Comparison of ENCODE assay signal across 9 cellular contexts in the genomic region with DNA sequence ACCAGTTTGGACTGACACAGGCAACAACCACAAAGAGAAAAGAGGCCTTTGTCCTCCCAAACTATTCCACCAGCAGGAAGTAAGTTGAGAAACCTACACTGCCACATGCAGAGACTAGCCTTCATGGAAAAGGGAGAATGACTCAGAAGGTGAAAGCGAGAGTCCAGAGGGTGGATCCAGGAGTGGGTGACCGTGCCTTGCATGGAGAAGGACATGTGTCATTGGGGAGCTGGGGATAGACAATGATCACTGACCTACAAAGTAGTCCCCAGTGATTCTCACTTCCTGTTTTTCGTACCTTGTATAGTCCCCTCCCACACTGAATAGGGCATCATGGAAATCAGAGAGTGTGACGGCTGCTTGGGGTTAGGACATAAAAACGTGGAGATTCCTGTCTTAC.
A peak's percentile ranks its signal among the peaks of the same experiment; 100 is the strongest.
DNase-seq lines count a peak whose midpoint lies in the region; ATAC-seq and TF ChIP-seq lines count a peak whose summit lies in the region.
"Had no signal": no experiment of that assay in that cellular context is flagged by ENCODE, and none has a peak within 500 bp of the region (broad histone marks: within the 10 kb centered on the region; RNA-seq: fewer than 3 reads in every experiment).

No MANE protein-coding gene starts in this region.

- H3K36me3 Mint-ChIP-seq in activated naive CD4-positive, alpha-beta T cell treated with anti-CD3 and anti-CD28 coated beads, Interleukin-2, amount 50 U/mL, for 72 hours = peaks cover 0 to 7% of the 10 kb centered on the region in 2 donors

- H3K9me3 Mint-ChIP-seq in activated naive CD4-positive, alpha-beta T cell treated with anti-CD3 and anti-CD28 coated beads, Interleukin-2, amount 50 U/mL, for 72 hours = peaks cover 0 to 7% of the 10 kb centered on the region in 2 donors
- H3K9me3 Mint-ChIP-seq: T-helper 1 cell treated with Interleukin-12 subunit alpha and Interleukin-12 subunit beta and Interleukin-4 antibody, amounts not matched to agents 30 μg/mL and 1 μg/mL, for 36 hours had no signal

- peaks cover 45% of the 10 kb centered on the region for H3K27me3 ChIP-seq in WERI-Rb-1 (ENCODE audit: insufficient read depth, low read depth, severe bottlenecking)

- H3K27ac ChIP-seq in RWPE1 (peak overlapping the region; percentile 8; the same call in 1 of the 2 replicates), WERI-Rb-1 (no peak overlapping the region)

- H3K36me3 ChIP-seq in WERI-Rb-1 = no peaks in the 10 kb centered on the region

- no peak overlapping the region for H3K4me3 ChIP-seq in WERI-Rb-1 (ENCODE audit: low read depth, low read length)

- TF ChIP-seq CTCF in RWPE1 (conservative IDR thresholded peaks at IDR 0.05; ENCODE audit: low read depth) (no peak), WERI-Rb-1 (IDR thresholded peaks at IDR 0.05; ENCODE audit: low read depth, low read length) (no peak)

- H3K9me3 ChIP-seq in WERI-Rb-1 (ENCODE audit: severe bottlenecking) = no peaks in the 10 kb centered on the region

- H3K27ac Mint-ChIP-seq in activated naive CD4-positive, alpha-beta T cell treated with anti-CD3 and anti-CD28 coated beads, Interleukin-2, amount 50 U/mL, for 72 hours = peak overlapping the region in 1 of 2 donors; percentile 23
- H3K27ac Mint-ChIP-seq: T-helper 1 cell treated with Interleukin-12 subunit alpha and Interleukin-12 subunit beta and Interleukin-4 antibody, amounts not matched to agents 30 μg/mL and 1 μg/mL, for 36 hours had no signal

- ATAC-seq in activated naive CD4-positive, alpha-beta T cell treated with anti-CD3 and anti-CD28 coated beads, Interleukin-2, amount 50 U/mL, for 72 hours = peak; percentile 67 to 84
- peak; percentile 74 for ATAC-seq in HG03064 (IDR thresholded peaks at IDR 0.05; ENCODE audit: low read depth, unreplicated experiment)

- no peak for DNase-seq in activated naive CD4-positive, alpha-beta T cell treated with anti-CD3 and anti-CD28 coated beads, Interleukin-2, amount 50 U/mL, for 72 hours (ENCODE audit: low spot score in 2 of 2)
- no peak for DNase-seq in activated naive CD4-positive, alpha-beta T cell (lab: John Stamatoyannopoulos, UW)
- DNase-seq in RWPE1 (ENCODE audit: low spot score) (peak; percentile 63), WERI-Rb-1 (no peak), NCI-H2081 (lab: John Stamatoyannopoulos, UW) (no peak), inferior parietal cortex (ENCODE audit: extremely low spot score) (no peak), NCI-H526 (lab: John Stamatoyannopoulos, UW) (no peak)

- CTCF ChIA-PET in RWPE1 (lab: Yijun Ruan, JAX) = no interaction called here

- POLR2A ChIA-PET in RWPE1 (lab: Yijun Ruan, JAX; ENCODE audit: low non-redundant PET) = no interaction called here
